In the genomic region with DNA sequence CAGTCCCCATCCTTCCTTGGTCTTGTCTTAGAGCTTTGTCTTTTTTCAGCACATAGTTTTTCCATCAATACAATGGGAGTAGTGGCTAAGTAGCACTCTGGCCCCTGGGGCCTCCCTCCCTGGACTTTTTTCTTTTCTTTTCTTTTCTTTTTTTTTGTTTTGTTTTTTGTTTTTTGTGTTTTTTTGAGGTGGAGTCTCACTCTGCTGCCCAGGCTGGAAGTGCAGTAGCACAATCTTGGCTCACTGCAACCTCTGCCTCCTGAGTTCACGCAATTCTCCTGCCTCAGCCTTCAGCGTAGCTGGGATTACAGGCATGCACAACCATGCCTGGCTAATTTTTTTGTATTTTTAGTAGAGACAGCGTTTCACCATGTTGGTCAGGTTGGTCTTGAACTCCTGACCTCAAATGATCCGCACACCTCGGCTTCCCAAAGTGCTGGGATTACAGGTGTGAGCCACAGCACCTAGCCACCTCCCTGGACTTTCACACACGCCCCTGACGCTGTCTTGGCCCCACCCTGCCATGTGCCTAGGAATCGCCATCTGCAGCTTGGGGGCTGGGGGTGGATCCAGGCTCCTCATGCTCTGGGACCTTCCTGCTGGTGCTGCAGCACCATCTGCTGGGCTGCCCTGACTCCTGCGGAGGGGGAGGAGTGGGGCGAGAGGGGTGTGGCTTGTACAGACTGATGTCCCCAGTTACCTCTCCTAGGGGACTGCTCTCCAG, we compare ENCODE assay signal across 1 cellular context.
A peak's percentile ranks its signal among the peaks of the same experiment; 100 is the strongest.
TF ChIP-seq lines count a peak whose summit lies in the region.

No MANE protein-coding gene starts in this region.

TF ChIP-seq in K562, 482 proteins besides CTCF, POLR2A, EP300 and RAD21 (continued from another document and continues in another):
- TF ChIP-seq ARID4B (CRISPR knock-in tag; IDR thresholded peaks at IDR 0.05) (peak; percentile 92), ZBTB7A (IDR thresholded peaks at IDR 0.05; ENCODE audit: borderline replicate concordance, control insufficient read depth, low read depth, low read length) (peak; percentile 73; the same call in 1 of the 2 replicates), RBFOX2 (IDR thresholded peaks at IDR 0.05; ENCODE audit: low read depth, low read length) (peak; percentile 50), TRIM28 (IDR thresholded peaks at IDR 0.05) (no peak), PURB (CRISPR knock-in tag; IDR thresholded peaks at IDR 0.05; ENCODE audit: low read depth) (no peak), HDAC2 (IDR thresholded peaks at IDR 0.05) (peak; percentile 73), THAP7 (CRISPR knock-in tag; IDR thresholded peaks at IDR 0.05) (no peak), RCOR1 (IDR thresholded peaks at IDR 0.05; ENCODE audit: borderline replicate concordance in 1 of 2, low read depth in 2 of 2, low read length in 2 of 2) (peak in 1 of 2 experiments; percentile 87; a peak in 3 of 4 replicates), ZNF561 (CRISPR knock-in tag; conservative IDR thresholded peaks at IDR 0.05) (no peak), ZNF75A (CRISPR knock-in tag; IDR thresholded peaks at IDR 0.05) (no peak), MGA (IDR thresholded peaks at IDR 0.05) (peak; percentile 84; the same call in 1 of the 2 replicates), MTF1 (CRISPR knock-in tag; IDR thresholded peaks at IDR 0.05; ENCODE audit: borderline replicate concordance) (no peak), ATF6 (CRISPR knock-in tag; IDR thresholded peaks at IDR 0.05) (no peak), SOX6 (IDR thresholded peaks at IDR 0.05) (peak; percentile 38; the same call in 1 of the 2 replicates), TBL1XR1 (IDR thresholded peaks at IDR 0.05; ENCODE audit: low read length in 2 of 2) (peak in 1 of 2 experiments; percentile 86; a peak in 2 of 4 replicates), GTF2E2 (tag; IDR thresholded peaks at IDR 0.05) (no peak), SMARCA5 (IDR thresholded peaks at IDR 0.05) (peak; percentile 19; the same call in 1 of the 2 replicates), HMGN3 (IDR thresholded peaks at IDR 0.05; ENCODE audit: borderline replicate concordance, extremely low read depth, insufficient read length, low read depth, low read length) (peak; percentile 38), KDM2B (CRISPR knock-in tag; IDR thresholded peaks at IDR 0.05) (no peak), TSHZ1 (CRISPR knock-in tag; IDR thresholded peaks at IDR 0.05) (no peak), FIP1L1 (IDR thresholded peaks at IDR 0.05; ENCODE audit: low read depth, low read length, poor library complexity, severe bottlenecking) (no peak), KDM4B (IDR thresholded peaks at IDR 0.05; ENCODE audit: borderline replicate concordance in 2 of 2, low read depth in 1 of 2) (peak in 1 of 2 experiments; percentile 64; a peak in 1 of 4 replicates), FOXP1 (CRISPR knock-in tag; IDR thresholded peaks at IDR 0.05) (peak; percentile 62; the same call in 1 of the 2 replicates)
- TF ChIP-seq, protein P1, sequence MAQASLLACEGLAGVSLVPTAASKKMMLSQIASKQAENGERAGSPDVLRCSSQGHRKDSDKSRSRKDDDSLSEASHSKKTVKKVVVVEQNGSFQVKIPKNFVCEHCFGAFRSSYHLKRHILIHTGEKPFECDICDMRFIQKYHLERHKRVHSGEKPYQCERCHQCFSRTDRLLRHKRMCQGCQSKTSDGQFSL (CRISPR knock-in tag; IDR thresholded peaks at IDR 0.05) = peak; percentile 85
- TF ChIP-seq, protein P1 (tag; IDR thresholded peaks at IDR 0.05) = no peak; a peak in 1 of 4 replicates
- TF ChIP-seq, protein P2, sequence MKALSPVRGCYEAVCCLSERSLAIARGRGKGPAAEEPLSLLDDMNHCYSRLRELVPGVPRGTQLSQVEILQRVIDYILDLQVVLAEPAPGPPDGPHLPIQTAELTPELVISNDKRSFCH (CRISPR knock-in tag; IDR thresholded peaks at IDR 0.05) = no peak
- TF ChIP-seq, protein P2 (tag; IDR thresholded peaks at IDR 0.05) = 0 out of 2 replicates have a peak, but pooled peaks have one; percentile 34
